9 cellular contexts compared by ENCODE assay signal in the genomic region with DNA sequence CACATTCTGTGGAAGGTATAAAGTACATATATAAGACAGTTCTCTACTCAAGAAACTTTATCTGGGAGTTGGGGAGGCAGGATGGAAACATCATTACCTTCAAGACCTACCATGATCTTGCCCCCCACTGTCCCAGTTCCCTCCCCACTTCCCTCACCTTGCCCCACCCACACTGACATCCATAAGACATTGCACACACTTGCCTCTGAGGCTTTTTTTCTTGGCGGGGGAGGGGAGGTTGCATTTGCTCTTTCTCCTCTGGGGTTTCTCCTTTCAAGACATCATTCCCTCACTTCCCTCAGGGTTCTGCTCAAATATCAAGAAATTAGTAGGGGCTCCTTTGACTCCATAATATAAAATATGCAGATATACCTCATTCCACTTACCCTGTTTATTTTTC.
"Had no signal": no experiment of that assay in that cellular context is flagged by ENCODE, and none has a peak within 500 bp of the region (broad histone marks: within the 10 kb centered on the region; RNA-seq: fewer than 3 reads in every experiment).

No MANE protein-coding gene starts in this region.

- FAIRE-seq: H1, HepG2 had no signal

- H3K9ac ChIP-seq: KMS-11 had no signal

- H3K4me1 Mint-ChIP-seq: IgD-negative memory B cell had no signal

- ATAC-seq: GM23338, HepG2 had no signal

- H3K27ac ChIP-seq: HL-60, KMS-11 had no signal

- H3K4me3 Mint-ChIP-seq: GM23338, H9, HFFc6, IgD-negative memory B cell had no signal

- H3K4me2 ChIP-seq: GM23338, KMS-11 had no signal

- H3K4me3 ChIP-seq: GM23338 had no signal

- H3K27me3 Mint-ChIP-seq: IgD-negative memory B cell had no signal

- H3K9me3 Mint-ChIP-seq: GM23338, H9, HFFc6, IgD-negative memory B cell had no signal

- H3K27ac Mint-ChIP-seq: GM23338, H9, HFFc6, IgD-negative memory B cell had no signal

- H2AFZ ChIP-seq: GM23338 had no signal

- DNase-seq: H9, HCEC 1CT, HFFc6 had no signal
